In the genomic region with DNA sequence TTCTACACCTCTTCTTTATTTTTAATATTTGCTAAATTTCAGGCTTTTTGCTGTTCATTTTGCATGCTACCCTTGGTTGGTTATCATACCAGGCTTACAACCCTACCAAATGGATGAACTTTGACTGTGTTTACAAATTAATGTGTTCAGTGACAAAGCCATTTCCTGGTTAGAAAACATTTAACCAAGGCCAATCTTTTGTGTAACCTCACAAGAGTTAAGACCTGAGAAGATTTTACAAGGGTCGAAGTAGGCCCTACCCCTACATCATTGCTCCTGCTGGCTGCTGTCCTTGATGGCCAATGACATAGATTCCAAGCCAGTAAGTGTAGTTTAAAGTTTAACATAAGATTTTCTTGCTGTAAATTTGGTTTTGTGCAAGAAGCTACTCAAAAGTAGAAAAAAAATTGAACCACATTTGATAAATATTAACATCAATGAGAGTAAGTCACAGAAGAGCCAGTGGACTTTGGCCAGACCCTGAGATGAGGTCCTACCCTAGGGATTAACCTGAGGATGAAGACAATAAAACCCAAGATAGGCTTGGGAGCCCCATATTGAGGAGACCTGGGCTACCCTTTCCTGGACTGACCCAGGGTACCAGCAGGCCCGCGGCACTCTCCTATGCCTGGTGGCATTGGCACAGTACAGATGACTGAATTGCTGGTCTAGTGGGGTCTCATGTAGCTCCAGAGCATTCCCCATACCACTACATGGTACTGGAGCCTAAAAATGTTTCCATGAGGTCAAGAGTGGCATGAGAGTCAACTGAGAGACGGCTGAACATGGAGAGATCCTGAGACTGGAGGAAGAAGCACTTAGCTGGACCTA, we compare ENCODE assay signal across 18 cellular contexts. TPM values are rescaled to one million over a fixed set of nuclear protein-coding genes. Genes with fewer than 3 reads are reported as not detected.
DNase-seq lines count a peak whose midpoint lies in the region; ATAC-seq, FAIRE-seq and TF ChIP-seq lines count a peak whose summit lies in the region.
"Had no signal": no experiment of that assay in that cellular context is flagged by ENCODE, and none has a peak within 500 bp of the region (broad histone marks: within the 10 kb centered on the region; RNA-seq: fewer than 3 reads in every experiment).

No MANE protein-coding gene starts in this region.

- whole genome bisulfite sequencing in endodermal cell (ENCODE audit: insufficient coverage in 1 of 2, insufficient read length in 1 of 2), 2 experiments = 90 to 100% methylated on average over 2 to 4 of the region's 4 CpGs

- no peaks in the 10 kb centered on the region for H3K36me3 ChIP-seq in endodermal cell (ENCODE audit: control insufficient read depth, insufficient read depth, low read length)

- ATAC-seq in GM19395 (IDR thresholded peaks at IDR 0.05; ENCODE audit: unreplicated experiment) = peak; percentile 76
- ATAC-seq in HG02973 (IDR thresholded peaks at IDR 0.05; ENCODE audit: unreplicated experiment) = peak; percentile 66
- ATAC-seq in GM21576 (IDR thresholded peaks at IDR 0.05; ENCODE audit: unreplicated experiment) = no peak
- ATAC-seq: activated CD4-positive, alpha-beta T cell treated with anti-CD3 and anti-CD28 coated beads for 36 hours had no signal

- TF ChIP-seq CTCF in endodermal cell (conservative IDR thresholded peaks at IDR 0.05) = no peak

- no peak overlapping the region for H3K27ac ChIP-seq in endodermal cell (ENCODE audit: low read depth, low read length)
- H3K27ac ChIP-seq: C4-2B had no signal

- H3K4me1 ChIP-seq in endodermal cell (ENCODE audit: control insufficient read depth, insufficient read depth, low read length) = peaks cover 3% of the 10 kb centered on the region

- H3K9me3 Mint-ChIP-seq in endodermal cell = no peaks in the 10 kb centered on the region
- H3K9me3 Mint-ChIP-seq: activated naive CD8-positive, alpha-beta T cell treated with anti-CD3 and anti-CD28 coated beads for 36 hours; stimulated activated naive CD8-positive, alpha-beta T cell treated with anti-CD3 and anti-CD28 coated beads, Interleukin-15, Interleukin-2, amounts not matched to agents 100 ng/mL and 50 ng/mL, for 24 hours had no signal

- no peak overlapping the region for H3K9ac ChIP-seq in endodermal cell (ENCODE audit: extremely low read depth, low read length, poor library complexity, severe bottlenecking)

- DNase-seq in RCC 7860 (ENCODE audit: low spot score) = no peak
- DNase-seq in AG08395 (ENCODE audit: low spot score) = no peak
- no peak for DNase-seq in endodermal cell
- no peak for DNase-seq in NCI-H82 treated with DMSO at 0.1 percent for 48 hours (lab: John Stamatoyannopoulos, UW; ENCODE audit: unreplicated experiment)
- DNase-seq: activated CD4-positive, alpha-beta T cell treated with anti-CD3 and anti-CD28 coated beads for 36 hours; activated naive CD8-positive, alpha-beta T cell treated with anti-CD3 and anti-CD28 coated beads for 36 hours; DMS79 treated with DMSO at 0.1 percent for 48 hours; NCI-H1048; NCI-H2227 treated with DMSO at 0.1 percent for 48 hours; stimulated activated CD4-positive, alpha-beta T cell treated with anti-CD3 and anti-CD28 coated beads, Interleukin-12 subunit alpha, Interleukin-12 subunit beta, amount 100 ng/mL, for 4 hours; T-helper 9 cell had no signal

- no peak overlapping the region for H3K27ac Mint-ChIP-seq in endodermal cell
- H3K27ac Mint-ChIP-seq: activated CD4-positive, alpha-beta T cell treated with anti-CD3 and anti-CD28 coated beads for 36 hours; activated naive CD8-positive, alpha-beta T cell treated with anti-CD3 and anti-CD28 coated beads for 36 hours; stimulated activated naive CD8-positive, alpha-beta T cell treated with anti-CD3 and anti-CD28 coated beads, Interleukin-15, Interleukin-2, amounts not matched to agents 100 ng/mL and 50 ng/mL, for 24 hours had no signal

- peaks cover 1% of the 10 kb centered on the region for H3K4me1 Mint-ChIP-seq in endodermal cell
- H3K4me1 Mint-ChIP-seq: activated CD4-positive, alpha-beta T cell treated with anti-CD3 and anti-CD28 coated beads for 36 hours; activated naive CD8-positive, alpha-beta T cell treated with anti-CD3 and anti-CD28 coated beads for 36 hours had no signal

- H3K36me3 Mint-ChIP-seq in endodermal cell (ENCODE audit: low read depth) = peaks cover 12% of the 10 kb centered on the region

- H3K27me3 ChIP-seq in endodermal cell (ENCODE audit: control insufficient read depth, insufficient read depth, low read length, poor library complexity, severe bottlenecking) = no peaks in the 10 kb centered on the region

- peak; percentile 92 for FAIRE-seq in RCC 7860 (lab: Jason Lieb, UNC)
- FAIRE-seq: bronchial epithelial cell had no signal

- no peaks in the 10 kb centered on the region for H3K27me3 Mint-ChIP-seq in endodermal cell (ENCODE audit: insufficient read depth)
- H3K27me3 Mint-ChIP-seq: activated CD4-positive, alpha-beta T cell treated with anti-CD3 and anti-CD28 coated beads for 36 hours; activated naive CD8-positive, alpha-beta T cell treated with anti-CD3 and anti-CD28 coated beads for 36 hours; stimulated activated naive CD8-positive, alpha-beta T cell treated with anti-CD3 and anti-CD28 coated beads, Interleukin-15, Interleukin-2, amounts not matched to agents 100 ng/mL and 50 ng/mL, for 24 hours had no signal

- no peak overlapping the region for H3K4me3 ChIP-seq in endodermal cell (ENCODE audit: low read length)

- no peaks in the 10 kb centered on the region for H3K9me3 ChIP-seq in endodermal cell (ENCODE audit: control insufficient read depth, low read length)

- no peak overlapping the region for H3K4me3 Mint-ChIP-seq in endodermal cell
- H3K4me3 Mint-ChIP-seq: activated CD4-positive, alpha-beta T cell treated with anti-CD3 and anti-CD28 coated beads for 36 hours; activated naive CD8-positive, alpha-beta T cell treated with anti-CD3 and anti-CD28 coated beads for 36 hours; stimulated activated naive CD8-positive, alpha-beta T cell treated with anti-CD3 and anti-CD28 coated beads, Interleukin-15, Interleukin-2, amounts not matched to agents 100 ng/mL and 50 ng/mL, for 24 hours had no signal

RNA-seq across cellular contexts. Expression of gene C1QTNF3, which starts 8.3 kb away (rescaled TPM):
- 1 to 10 TPM; 5.0 to 7.2 TPM for total RNA-seq in endodermal cell
- 5.4 TPM for polyA plus RNA-seq in endodermal cell (2013, experiment 1 of 2)
- 4.6 TPM for polyA plus RNA-seq in endodermal cell (2013, experiment 2 of 2)

RNA-seq across cellular contexts. Expression of gene AMACR, which starts 26.9 kb away (rescaled TPM):
- total RNA-seq in endodermal cell = 10 to 100 TPM; 12.4 to 16.8 TPM
- 17.4 TPM for polyA plus RNA-seq in endodermal cell (2013, experiment 1 of 2)
- polyA plus RNA-seq in endodermal cell (2013, experiment 2 of 2) = 16.0 TPM

RNA-seq across cellular contexts. Expression of gene SLC45A2, which starts 50.2 kb away (rescaled TPM):
- total RNA-seq in endodermal cell = under 1 TPM in 1 of 2 donors, not detected in 1; 0.20 TPM
- 0.50 TPM for polyA plus RNA-seq in endodermal cell (2013, experiment 1 of 2)
- 0.41 TPM for polyA plus RNA-seq in endodermal cell (2013, experiment 2 of 2)
- total RNA-seq: activated CD4-positive, alpha-beta T cell treated with anti-CD3 and anti-CD28 coated beads for 36 hours; activated naive CD8-positive, alpha-beta T cell treated with anti-CD3 and anti-CD28 coated beads for 36 hours; bronchial epithelial cell had no signal
- polyA plus RNA-seq: fibroblast of lung had no signal
